Comparison of ENCODE assay signal across 1 cellular context in genomic region chr17:36731806-36732205, GRCh38.
TF ChIP-seq lines count a peak whose summit lies in the region.

No MANE protein-coding gene starts in this region.

TF ChIP-seq in H1, 55 proteins besides CTCF, POLR2A, EP300 and RAD21 (continued from another document):
- TF ChIP-seq CHD7 (IDR thresholded peaks at IDR 0.05; ENCODE audit: insufficient replicate concordance, low read length) (no peak), KDM1A (IDR thresholded peaks at IDR 0.05; ENCODE audit: borderline replicate concordance, low read length) (0 out of 2 replicates have a peak, but pooled peaks have one; percentile 25), PHF8 (conservative IDR thresholded peaks at IDR 0.05; ENCODE audit: low read depth, low read length) (no peak), TBP (IDR thresholded peaks at IDR 0.05; ENCODE audit: low read depth, low read length) (peak; percentile 43; the same call in 1 of the 2 replicates), CHD1 (IDR thresholded peaks at IDR 0.05; ENCODE audit: low read depth, low read length) (no peak)
TF ChIP-seq in H1: peak in this region for 4.
